ENCODE assay signal across 17 cellular contexts in the genomic region with DNA sequence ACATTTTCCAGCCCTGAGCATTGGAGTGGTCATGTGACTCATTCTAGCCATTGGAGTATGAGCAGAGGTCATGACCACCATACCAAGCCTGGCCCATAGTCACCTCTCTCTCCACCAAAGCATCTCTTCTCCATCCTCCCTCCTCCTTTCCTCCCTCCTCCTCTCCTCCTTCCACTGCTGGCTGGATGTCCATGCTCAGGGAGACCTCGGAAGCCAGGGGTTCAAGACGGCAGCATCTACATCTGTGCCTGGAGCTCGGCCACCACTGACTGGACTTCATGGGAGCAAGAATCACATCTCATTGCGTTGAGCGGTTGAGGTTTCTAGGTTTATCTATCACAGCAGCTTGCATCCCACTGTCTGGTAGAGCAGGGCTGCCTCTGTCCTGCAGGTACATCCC.
A peak's percentile ranks its signal among the peaks of the same experiment; 100 is the strongest.
DNase-seq lines count a peak whose midpoint lies in the region; ATAC-seq and TF ChIP-seq lines count a peak whose summit lies in the region.
"Had no signal": no experiment of that assay in that cellular context is flagged by ENCODE, and none has a peak within 500 bp of the region (broad histone marks: within the 10 kb centered on the region; RNA-seq: fewer than 3 reads in every experiment).

No MANE protein-coding gene starts in this region.

- DNase-seq in CD14-positive monocyte (ENCODE audit: low spot score) (peak; percentile 15), left lobe of liver (ENCODE audit: low spot score) (peak; percentile 33), sigmoid colon (peak; percentile 48), putamen (ENCODE audit: low spot score) (no peak), medulla oblongata (ENCODE audit: extremely low spot score) (no peak)
- DNase-seq: ACHN; Calu3; CD4-positive, alpha-beta memory T cell; DMS79; H9; NCI-H187; NCI-H345; NCI-H526 treated with DMSO at 0.1 percent for 48 hours; NK-92 treated with Interleukin-12 subunit alpha and Interleukin-12 subunit beta, amount 100 ng/mL, for 24 hours; SIG-M5 had no signal

- H3K27ac ChIP-seq in BLaER1 (0 out of 2 replicates have a peak overlapping the region, but pooled peaks have one; percentile 62), sigmoid colon (no peak overlapping the region)

- H3K4me1 ChIP-seq in BLaER1 (peaks cover 83% of the 10 kb centered on the region), sigmoid colon (no peaks in the 10 kb centered on the region)

- no peak for TF ChIP-seq POLR2A in sigmoid colon (IDR thresholded peaks at IDR 0.05)
- TF ChIP-seq POLR2A in GM18505 (IDR thresholded peaks at IDR 0.05; ENCODE audit: borderline replicate concordance, extremely low read depth, insufficient read depth, insufficient read length): no peak

- no peak overlapping the region for H3K4me3 ChIP-seq in BLaER1
- no peak overlapping the region for H3K4me3 ChIP-seq in sigmoid colon

- H3K36me3 Mint-ChIP-seq in CD14-positive monocyte: no peaks in the 10 kb centered on the region
- H3K36me3 Mint-ChIP-seq: CD4-positive, alpha-beta memory T cell had no signal

- 93% methylated on average over 5 of the region's 5 CpGs for WGBS in sigmoid colon, 2 donors

- no peak overlapping the region for H3K9ac ChIP-seq in BLaER1

- H4K20me1 ChIP-seq in BLaER1: no peaks in the 10 kb centered on the region

- peaks cover 13 to 37% (median 21%) of the 10 kb centered on the region in 3 donors for H3K27me3 Mint-ChIP-seq in CD14-positive monocyte (ENCODE audit: low read depth in 3 of 3)

- H3K9me3 Mint-ChIP-seq in CD14-positive monocyte: peaks cover 5 to 26% (median 16%) of the 10 kb centered on the region in 7 donors

- intact Hi-C loops in CD14-positive monocyte (cut with micrococcal nuclease): no loop called here
- intact Hi-C loops in sigmoid colon (cut with DNase I): no loop called here

- H3K4me1 Mint-ChIP-seq in CD14-positive monocyte: no peaks in the 10 kb centered on the region
- H3K4me1 Mint-ChIP-seq: CD4-positive, alpha-beta memory T cell; H9 had no signal

- H3K4me2 ChIP-seq in BLaER1: peak overlapping the region; percentile 93

- H3K9me3 ChIP-seq in BLaER1: peaks cover 26% of the 10 kb centered on the region
- H3K9me3 ChIP-seq in sigmoid colon: peaks cover 0 to 7% (median 5%) of the 10 kb centered on the region in 4 donors

- no peak overlapping the region for H3K4me3 Mint-ChIP-seq in CD14-positive monocyte
- H3K4me3 Mint-ChIP-seq: H9 had no signal

- TF ChIP-seq CTCF in CD14-positive monocyte (IDR thresholded peaks at IDR 0.05): no peak
- no peak for TF ChIP-seq CTCF in sigmoid colon (IDR thresholded peaks at IDR 0.05)

- no peak for TF ChIP-seq EP300 in sigmoid colon (IDR thresholded peaks at IDR 0.05)

- no peaks in the 10 kb centered on the region for H3K27me3 ChIP-seq in BLaER1
- peaks cover 0 to 2% (median 0%) of the 10 kb centered on the region in 3 donors for H3K27me3 ChIP-seq in sigmoid colon

- H3K36me3 ChIP-seq in BLaER1 (no peaks in the 10 kb centered on the region), sigmoid colon (no peaks in the 10 kb centered on the region)

- H3K27ac Mint-ChIP-seq in CD14-positive monocyte: no peak overlapping the region
- H3K27ac Mint-ChIP-seq: H9 had no signal

- no peak for ATAC-seq in left lobe of liver
- no peak for ATAC-seq in GM18505 (IDR thresholded peaks at IDR 0.05; ENCODE audit: unreplicated experiment)

Comparison
In these comparisons a context has a peak if more than half of its experiments do, and no peak if none do; other contexts are left out.
1. DNase-seq: peak in CD14-positive monocyte (single experiment), left lobe of liver (single experiment) and sigmoid colon (single experiment); none in putamen (single experiment) and medulla oblongata (single experiment).